Comparison of ENCODE assay signal across 23 cellular contexts in the genomic region with DNA sequence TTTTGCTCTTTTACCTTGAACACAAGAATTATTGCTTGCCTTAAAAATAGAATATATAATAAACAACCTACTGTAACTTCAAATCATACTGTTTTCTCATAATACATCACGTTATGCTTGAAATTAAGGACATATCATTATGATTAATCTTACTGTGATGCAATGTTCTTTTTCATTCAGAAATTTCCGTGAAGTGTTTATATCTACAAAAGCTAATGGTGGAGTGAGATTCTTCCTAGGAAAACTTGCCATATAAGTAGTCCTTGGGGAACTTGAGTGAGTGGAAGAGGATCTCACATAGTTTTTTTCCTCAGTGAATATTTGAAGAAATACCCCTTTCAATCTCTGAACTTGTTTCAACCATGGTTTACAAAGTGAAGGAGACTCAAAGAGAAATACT.
"Had no signal": no experiment of that assay in that cellular context is flagged by ENCODE, and none has a peak within 500 bp of the region (broad histone marks: within the 10 kb centered on the region; RNA-seq: fewer than 3 reads in every experiment).

No MANE protein-coding gene starts in this region.

- ATAC-seq: left colon; left lung; lower lobe of right lung; naive thymus-derived CD8-positive, alpha-beta T cell; right lobe of liver; stimulated activated naive B cell treated with anti-CD40 and anti-IgM and Interleukin-4, amounts not matched to agents 10 μg/mL and 1 μg/mL and 100 μg/mL, for 72 hours; stimulated activated naive CD8-positive, alpha-beta T cell treated with anti-CD3 and anti-CD28 coated beads, Interleukin-15, Interleukin-2, amounts not matched to agents 100 U/mL and 50 U/mL, for 24 hours had no signal

- H3K4me3 ChIP-seq: left lung, lower lobe of right lung, ovary, right atrium auricular region, right lobe of liver, smooth muscle cell, stomach, testis, thyroid gland, transverse colon, upper lobe of left lung, vagina had no signal

- DNase-seq: hippocampal formation; kidney; left colon; lower lobe of right lung; mammary epithelial cell; mesenchymal stem cell; naive thymus-derived CD8-positive, alpha-beta T cell; occipital lobe; ovary; right lobe of liver; stimulated activated CD4-positive, alpha-beta T cell treated with anti-CD3 and anti-CD28 coated beads, Interleukin-2, amount 100 ng/mL, for 24 hours; stimulated activated CD4-positive, alpha-beta T cell treated with anti-CD3 and anti-CD28 coated beads, Interleukin-4, amount 100 ng/mL, for 1 hour; stimulated activated naive B cell treated with anti-CD40 and anti-IgM and Interleukin-4, amounts not matched to agents 10 μg/mL and 1 μg/mL and 100 μg/mL, for 72 hours; stimulated activated naive CD8-positive, alpha-beta T cell treated with anti-CD3 and anti-CD28 coated beads, Interleukin-15, Interleukin-2, amounts not matched to agents 100 U/mL and 50 U/mL, for 24 hours; stomach; testis; thyroid gland; transverse colon had no signal
